In the genomic region with DNA sequence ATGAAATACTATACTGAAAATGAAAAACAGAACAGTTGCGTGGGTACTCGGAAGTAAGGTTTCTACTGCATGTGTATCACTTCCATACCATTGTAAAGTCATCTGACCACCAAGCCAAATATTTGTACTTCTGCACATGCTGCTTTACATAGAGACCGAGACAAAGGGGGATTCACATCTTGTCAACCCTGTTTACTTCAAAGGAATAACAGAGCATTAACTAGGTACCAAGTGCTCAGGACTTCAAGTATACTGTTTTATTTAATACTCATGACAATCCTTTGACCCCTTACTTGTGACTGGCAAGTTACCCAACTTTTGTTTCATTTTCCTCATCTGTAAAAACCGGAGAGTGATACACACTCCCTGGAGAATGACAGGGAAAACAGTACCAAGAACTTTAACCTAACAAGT, we compare ENCODE assay signal across 13 cellular contexts. TPM values are rescaled to one million over a fixed set of nuclear protein-coding genes. Genes with fewer than 3 reads are reported as not detected.
DNase-seq lines count a peak whose midpoint lies in the region; ATAC-seq and TF ChIP-seq lines count a peak whose summit lies in the region.
"Had no signal": no experiment of that assay in that cellular context is flagged by ENCODE, and none has a peak within 500 bp of the region (broad histone marks: within the 10 kb centered on the region; RNA-seq: fewer than 3 reads in every experiment).

No MANE protein-coding gene starts in this region.

- no peak overlapping the region for H2AFZ ChIP-seq in OCI-LY7 (ENCODE audit: low read length)

- no peak for ATAC-seq in CD8-positive, alpha-beta T cell
- ATAC-seq in memory B cell (ENCODE audit: low read depth) (peak; percentile 89), HG03159 (IDR thresholded peaks at IDR 0.05; ENCODE audit: unreplicated experiment) (no peak)
- ATAC-seq: Right ventricle myocardium inferior had no signal

- no peaks in the 10 kb centered on the region for H3K9me2 ChIP-seq in OCI-LY7 (ENCODE audit: insufficient read depth, low read length)

- no peak for TF ChIP-seq CTCF in CD8-positive, alpha-beta T cell (IDR thresholded peaks at IDR 0.05)
- TF ChIP-seq CTCF in GM20000 (IDR thresholded peaks at IDR 0.05; ENCODE audit: extremely low read depth, missing control alignments): no peak
- no peak for TF ChIP-seq CTCF in OCI-LY7 (conservative IDR thresholded peaks at IDR 0.05; ENCODE audit: low read length)

- H3K4me3 ChIP-seq in CD8-positive, alpha-beta T cell (ENCODE audit: low read depth, low read length): no peak overlapping the region
- no peak overlapping the region for H3K4me3 ChIP-seq in OCI-LY7 (ENCODE audit: low read depth, low read length, poor library complexity, severe bottlenecking)
- H3K4me3 ChIP-seq: esophagus squamous epithelium, right lobe of liver had no signal

- no peak for TF ChIP-seq POLR2A in erythroblast (IDR thresholded peaks at IDR 0.05; ENCODE audit: low read length)

- H3K79me2 ChIP-seq in OCI-LY7 (ENCODE audit: insufficient read depth, low read depth, low read length): peaks cover 100% of the 10 kb centered on the region

- H3K27ac ChIP-seq in CD8-positive, alpha-beta T cell (ENCODE audit: low read depth, low read length): no peak overlapping the region
- no peak overlapping the region for H3K27ac ChIP-seq in OCI-LY7 (ENCODE audit: low read depth, low read length, poor library complexity, severe bottlenecking)
- H3K27ac ChIP-seq: right lobe of liver had no signal

- H3K36me3 Mint-ChIP-seq in CD8-positive, alpha-beta T cell: peaks cover 13% of the 10 kb centered on the region
- H3K36me3 Mint-ChIP-seq in memory B cell: peaks cover 7% of the 10 kb centered on the region
- H3K36me3 Mint-ChIP-seq in activated CD4-positive, alpha-beta memory T cell treated with anti-CD3 and anti-CD28 coated beads, Interleukin-2, amount 10 ng/mL, durations not matched to agents 7 days and 5 days (ENCODE audit: low read depth): peaks cover 16% of the 10 kb centered on the region

- H3K9me3 ChIP-seq in CD8-positive, alpha-beta T cell (ENCODE audit: low read length): no peaks in the 10 kb centered on the region
- no peaks in the 10 kb centered on the region for H3K9me3 ChIP-seq in OCI-LY7 (ENCODE audit: low read length)
- H3K9me3 ChIP-seq: esophagus squamous epithelium, right lobe of liver had no signal

- no peaks in the 10 kb centered on the region for H3K9me3 Mint-ChIP-seq in CD8-positive, alpha-beta T cell
- no peaks in the 10 kb centered on the region for H3K9me3 Mint-ChIP-seq in memory B cell
- H3K9me3 Mint-ChIP-seq in activated CD4-positive, alpha-beta memory T cell treated with anti-CD3 and anti-CD28 coated beads, Interleukin-2, amount 10 ng/mL, durations not matched to agents 7 days and 5 days: no peaks in the 10 kb centered on the region

- peaks cover 87% of the 10 kb centered on the region for H3K4me1 Mint-ChIP-seq in CD8-positive, alpha-beta T cell (ENCODE audit: low read depth)
- H3K4me1 Mint-ChIP-seq in memory B cell: peaks cover 64% of the 10 kb centered on the region
- H3K4me1 Mint-ChIP-seq in activated CD4-positive, alpha-beta memory T cell treated with anti-CD3 and anti-CD28 coated beads, Interleukin-2, amount 10 ng/mL, durations not matched to agents 7 days and 5 days: peaks cover 57% of the 10 kb centered on the region

- no TSS peak for BruUV-seq in OCI-LY7 (replicated peaks; lab: Mats Ljungman, UMichigan)

- no peak for DNase-seq in CD8-positive, alpha-beta T cell
- DNase-seq in GM20000 (ENCODE audit: low spot score): peak; percentile 70
- no peak for DNase-seq in OCI-LY7 (ENCODE audit: low spot score)
- DNase-seq in memory B cell (ENCODE audit: low spot score in 2 of 2): peak in 1 of 2 donors; percentile 18
- DNase-seq in stimulated activated CD4-positive, alpha-beta T cell treated with anti-CD3 and anti-CD28 coated beads, Interleukin-4, amount 100 ng/mL, for 24 hours: no peak
- DNase-seq in erythroblast (lab: John Stamatoyannopoulos, UW): no peak
- DNase-seq in activated CD4-positive, alpha-beta memory T cell treated with anti-CD3 and anti-CD28 coated beads, Interleukin-2, amount 10 ng/mL, durations not matched to agents 7 days and 5 days: no peak
- DNase-seq: anterior cingulate cortex, esophagus squamous epithelium, left colon, right lobe of liver had no signal

- H3K4me2 ChIP-seq in OCI-LY7 (ENCODE audit: low read length): peak overlapping the region; percentile 18; the same call in 1 of the 2 replicates

- H3K36me3 ChIP-seq in CD8-positive, alpha-beta T cell (ENCODE audit: insufficient read depth, low read length): no peaks in the 10 kb centered on the region
- H3K36me3 ChIP-seq in OCI-LY7 (ENCODE audit: insufficient read depth, low read length): peaks cover 10% of the 10 kb centered on the region
- H3K36me3 ChIP-seq: esophagus squamous epithelium, right lobe of liver had no signal

- no peaks in the 10 kb centered on the region for H3K27me3 ChIP-seq in CD8-positive, alpha-beta T cell (ENCODE audit: insufficient read depth, low read length)
- H3K27me3 ChIP-seq: esophagus squamous epithelium, right lobe of liver had no signal

- H3K27ac Mint-ChIP-seq in CD8-positive, alpha-beta T cell: peak overlapping the region; percentile 30
- H3K27ac Mint-ChIP-seq in memory B cell: peak overlapping the region; percentile 81
- no peak overlapping the region for H3K27ac Mint-ChIP-seq in activated CD4-positive, alpha-beta memory T cell treated with anti-CD3 and anti-CD28 coated beads, Interleukin-2, amount 10 ng/mL, durations not matched to agents 7 days and 5 days

- no peaks in the 10 kb centered on the region for H3K27me3 Mint-ChIP-seq in CD8-positive, alpha-beta T cell (ENCODE audit: low read depth)
- no peaks in the 10 kb centered on the region for H3K27me3 Mint-ChIP-seq in memory B cell
- no peaks in the 10 kb centered on the region for H3K27me3 Mint-ChIP-seq in activated CD4-positive, alpha-beta memory T cell treated with anti-CD3 and anti-CD28 coated beads, Interleukin-2, amount 10 ng/mL, durations not matched to agents 7 days and 5 days

- H3K4me3 Mint-ChIP-seq in CD8-positive, alpha-beta T cell: no peak overlapping the region
- H3K4me3 Mint-ChIP-seq in memory B cell: no peak overlapping the region
- no peak overlapping the region for H3K4me3 Mint-ChIP-seq in activated CD4-positive, alpha-beta memory T cell treated with anti-CD3 and anti-CD28 coated beads, Interleukin-2, amount 10 ng/mL, durations not matched to agents 7 days and 5 days

- POLR2A ChIA-PET in CD8-positive, alpha-beta T cell (lab: Charles Lee): interaction anchor here (1.3 kb wide), 1 partner anchor 10 kb away, joined by 5 read pairs; a partner anchor contains a TSS
- POLR2A ChIA-PET in OCI-LY7 (lab: Charles Lee): interaction anchor here (0.5 kb wide), 1 partner anchor 153 kb away, joined by 6 read pairs; no protein-coding TSS in a partner anchor
- POLR2A ChIA-PET in activated CD4-positive, alpha-beta memory T cell treated with anti-CD3 and anti-CD28 coated beads, Interleukin-2, amount 10 ng/mL, durations not matched to agents 7 days and 5 days (lab: Charles Lee): interaction anchor here (1.7 kb wide), 1 partner anchor 9 kb away, joined by 6 read pairs; no protein-coding TSS in a partner anchor

- CTCF ChIA-PET in CD8-positive, alpha-beta T cell (lab: Charles Lee): no interaction called here
- CTCF ChIA-PET in OCI-LY7 (lab: Charles Lee; ENCODE audit: unreplicated experiment): no interaction called here
- CTCF ChIA-PET in activated CD4-positive, alpha-beta memory T cell treated with anti-CD3 and anti-CD28 coated beads, Interleukin-2, amount 10 ng/mL, durations not matched to agents 7 days and 5 days (lab: Charles Lee): interaction anchor here (1.0 kb wide), 1 partner anchor 10 kb away, joined by 3 read pairs; a partner anchor contains a TSS

- H4K20me1 ChIP-seq in OCI-LY7 (ENCODE audit: insufficient read depth, low read length): peaks cover 44% of the 10 kb centered on the region

- intact Hi-C loops in CD8-positive, alpha-beta T cell (cut with DNase I, micrococcal nuclease): loop anchor here in 1 of 2 experiments (10.0 kb wide), 1 partner anchor 53 kb away; no protein-coding TSS in a partner anchor
- intact Hi-C loops in OCI-LY7 (cut with micrococcal nuclease; ENCODE audit: unreplicated experiment): no loop called here

- peaks cover 52% of the 10 kb centered on the region for H3K4me1 ChIP-seq in CD8-positive, alpha-beta T cell (ENCODE audit: insufficient read depth, low read length)
- peaks cover 40% of the 10 kb centered on the region for H3K4me1 ChIP-seq in OCI-LY7 (ENCODE audit: insufficient read depth, low read length, poor library complexity, severe bottlenecking)

RNA-seq across cellular contexts. Expression of a gene that starts 9.9 kb away (rescaled TPM):
- 10 to 100 TPM; 34.0 to 39.2 TPM for total RNA-seq in CD8-positive, alpha-beta T cell
- 28.9 and 39.6 TPM in 2 replicates for total RNA-seq in OCI-LY7 (2014; rRNA removed; shearing (Covaris generic))
- total RNA-seq in OCI-LY7 (2022): 75.4 and 79.8 TPM in 2 replicates
- total RNA-seq in activated CD4-positive, alpha-beta memory T cell treated with anti-CD3 and anti-CD28 coated beads, Interleukin-2, amount 10 ng/mL, durations not matched to agents 7 days and 5 days: 10 to 100 TPM; 97.6 to 99.5 TPM
